In the genomic region with DNA sequence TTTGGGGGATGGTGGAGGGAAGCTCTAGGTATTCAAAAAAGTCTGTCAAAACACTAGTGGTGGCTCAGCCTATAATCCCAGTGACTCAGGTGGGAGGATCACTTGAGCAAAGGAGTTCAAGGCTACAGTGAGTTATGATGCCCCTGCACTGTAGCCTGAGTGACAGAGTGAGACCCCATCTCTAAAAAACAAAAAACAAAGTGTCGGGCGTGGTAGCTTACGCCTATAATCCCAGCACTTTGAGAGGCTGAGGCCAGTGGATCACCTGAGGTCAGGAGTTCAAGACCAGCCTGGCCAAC, we compare ENCODE assay signal across 12 cellular contexts. TPM values are rescaled to one million over a fixed set of nuclear protein-coding genes. Genes with fewer than 3 reads are reported as not detected.
DNase-seq lines count a peak whose midpoint lies in the region; ATAC-seq lines count a peak whose summit lies in the region.
"Had no signal": no experiment of that assay in that cellular context is flagged by ENCODE, and none has a peak within 500 bp of the region (broad histone marks: within the 10 kb centered on the region; RNA-seq: fewer than 3 reads in every experiment).

No MANE protein-coding gene starts in this region.

- H3K4me1 ChIP-seq in naive thymus-derived CD4-positive, alpha-beta T cell (ENCODE audit: control insufficient read depth in 2 of 2, insufficient read depth in 2 of 2, low read length in 2 of 2) = peaks cover 16 to 18% of the 10 kb centered on the region in 2 donors
- H3K4me1 ChIP-seq: foreskin keratinocyte had no signal

- H3K9me3 ChIP-seq in naive thymus-derived CD4-positive, alpha-beta T cell (ENCODE audit: control insufficient read depth in 2 of 3, low read length in 3 of 3) = no peaks in the 10 kb centered on the region
- H3K9me3 ChIP-seq: ovary had no signal

- no peaks in the 10 kb centered on the region for H3K9me3 Mint-ChIP-seq in activated T-helper 17 cell treated with anti-CD3 and anti-CD28 coated beads, Interleukin-2, amount 50 U/mL, for 72 hours
- peaks cover 3 to 12% (median 9%) of the 10 kb centered on the region in 11 donors for H3K9me3 Mint-ChIP-seq in naive thymus-derived CD4-positive, alpha-beta T cell

- no peak for DNase-seq in naive thymus-derived CD4-positive, alpha-beta T cell
- DNase-seq in HT-29 (ENCODE audit: low spot score) (no peak), cardiac septum (ENCODE audit: low spot score) (no peak), NOMO-1 treated with DMSO at 0.1 percent for 48 hours (lab: John Stamatoyannopoulos, UW; ENCODE audit: unreplicated experiment) (no peak)
- DNase-seq: foreskin keratinocyte, H7, left colon, ovary had no signal

- intact Hi-C loops in naive thymus-derived CD4-positive, alpha-beta T cell (cut with micrococcal nuclease) = loop anchor here (1.0 to 5.0 kb wide), 4 partner anchors 16 to 72 kb away; a partner anchor contains a TSS
- intact Hi-C loops in cardiac septum (cut with DNase I) = no loop called here

- peaks cover 55% of the 10 kb centered on the region for H3K36me3 Mint-ChIP-seq in activated T-helper 17 cell treated with anti-CD3 and anti-CD28 coated beads, Interleukin-2, amount 50 U/mL, for 72 hours (ENCODE audit: low read depth)
- H3K36me3 Mint-ChIP-seq in naive thymus-derived CD4-positive, alpha-beta T cell = peaks cover 0 to 22% (median 15%) of the 10 kb centered on the region in 5 donors

- H3K27ac ChIP-seq in naive thymus-derived CD4-positive, alpha-beta T cell (ENCODE audit: low read depth, low read length) = peak overlapping the region; percentile 59
- H3K27ac ChIP-seq: foreskin keratinocyte, ovary had no signal

- no peaks in the 10 kb centered on the region for H3K36me3 ChIP-seq in naive thymus-derived CD4-positive, alpha-beta T cell (ENCODE audit: control insufficient read depth in 2 of 3, insufficient read depth in 3 of 3, low read length in 3 of 3)
- H3K36me3 ChIP-seq: ovary had no signal

- peak overlapping the region; percentile 28 for H3K4me3 ChIP-seq in naive thymus-derived CD4-positive, alpha-beta T cell (ENCODE audit: low read length)
- H3K4me3 ChIP-seq: ovary had no signal

- peak overlapping the region; percentile 24 for H3K4me3 Mint-ChIP-seq in activated T-helper 17 cell treated with anti-CD3 and anti-CD28 coated beads, Interleukin-2, amount 50 U/mL, for 72 hours
- H3K4me3 Mint-ChIP-seq in naive thymus-derived CD4-positive, alpha-beta T cell = peak overlapping the region in 9 of 10 donors; percentile 60 to 73 (median 71)

- POLR2A ChIA-PET in naive thymus-derived CD4-positive, alpha-beta T cell (lab: Charles Lee) = interaction anchor here (0.6 to 4.8 kb wide), 13 partner anchors 9 to 170 kb away, joined by 3 to 38 read pairs (median 5); a partner anchor contains a TSS

- CTCF ChIA-PET in naive thymus-derived CD4-positive, alpha-beta T cell (lab: Charles Lee) = interaction anchor here (0.6 to 1.9 kb wide), 6 partner anchors 15 to 251 kb away, joined by 3 to 7 read pairs (median 4); no protein-coding TSS in a partner anchor

- peaks cover 17% of the 10 kb centered on the region for H3K4me1 Mint-ChIP-seq in activated T-helper 17 cell treated with anti-CD3 and anti-CD28 coated beads, Interleukin-2, amount 50 U/mL, for 72 hours
- H3K4me1 Mint-ChIP-seq in naive thymus-derived CD4-positive, alpha-beta T cell = peaks cover 15 to 32% (median 26%) of the 10 kb centered on the region in 7 donors

- peak; percentile 19 for ATAC-seq in GM18498 (IDR thresholded peaks at IDR 0.05; ENCODE audit: unreplicated experiment)
- ATAC-seq in HG02852 (IDR thresholded peaks at IDR 0.05; ENCODE audit: unreplicated experiment) = peak; percentile 15
- ATAC-seq in activated T-helper 17 cell treated with anti-CD3 and anti-CD28 coated beads, Interleukin-2, amount 50 U/mL, for 72 hours (replicated peaks) = peak; percentile 34
- ATAC-seq in naive thymus-derived CD4-positive, alpha-beta T cell = no peak
- ATAC-seq in HG03520 (IDR thresholded peaks at IDR 0.05; ENCODE audit: unreplicated experiment) = no peak
- ATAC-seq: foreskin keratinocyte, left colon had no signal

- no peaks in the 10 kb centered on the region for H3K27me3 ChIP-seq in naive thymus-derived CD4-positive, alpha-beta T cell (ENCODE audit: control insufficient read depth in 2 of 2, insufficient read depth in 2 of 2, low read length in 2 of 2)
- H3K27me3 ChIP-seq: foreskin keratinocyte, ovary had no signal

- peak overlapping the region; percentile 51 for H3K27ac Mint-ChIP-seq in activated T-helper 17 cell treated with anti-CD3 and anti-CD28 coated beads, Interleukin-2, amount 50 U/mL, for 72 hours
- peak overlapping the region; percentile 49 to 96 (median 91) for H3K27ac Mint-ChIP-seq in naive thymus-derived CD4-positive, alpha-beta T cell

- no peaks in the 10 kb centered on the region for H3K27me3 Mint-ChIP-seq in activated T-helper 17 cell treated with anti-CD3 and anti-CD28 coated beads, Interleukin-2, amount 50 U/mL, for 72 hours
- no peaks in the 10 kb centered on the region for H3K27me3 Mint-ChIP-seq in naive thymus-derived CD4-positive, alpha-beta T cell

RNA-seq across cellular contexts. Expression of a gene that starts 15.8 kb away (rescaled TPM):
- 1 to 10 TPM; 7.1 to 9.3 TPM for total RNA-seq in activated T-helper 17 cell treated with anti-CD3 and anti-CD28 coated beads, Interleukin-2, amount 50 U/mL, for 72 hours
- total RNA-seq in naive thymus-derived CD4-positive, alpha-beta T cell = 10 to 100 TPM in 4 of 5 experiments, 1 to 10 TPM in 1; 9.7 to 20.2 (median 19.1) TPM
- polyA plus RNA-seq in naive thymus-derived CD4-positive, alpha-beta T cell = 1 to 10 TPM; 6.1 to 7.0 TPM
- 25.0 and 25.2 TPM in 2 replicates for total RNA-seq in HT-29 (2014; rRNA removed; shearing (Covaris generic))
- total RNA-seq in cardiac septum = 12.9 TPM

RNA-seq across cellular contexts. Expression of a gene that starts 18.9 kb away (rescaled TPM):
- 10 to 100 TPM; 25.4 to 27.8 TPM for total RNA-seq in activated T-helper 17 cell treated with anti-CD3 and anti-CD28 coated beads, Interleukin-2, amount 50 U/mL, for 72 hours
- 10 to 100 TPM in 1 of 5 experiments, 1 to 10 TPM in 4; 3.8 to 22.9 (median 5.5) TPM for total RNA-seq in naive thymus-derived CD4-positive, alpha-beta T cell
- polyA plus RNA-seq in naive thymus-derived CD4-positive, alpha-beta T cell = 1 to 10 TPM in 1 of 2 donors, under 1 TPM in 1; 0.71 to 1.7 TPM
- total RNA-seq in HT-29 (2014; rRNA removed; shearing (Covaris generic)) = 18.7 and 22.0 TPM in 2 replicates
- total RNA-seq in cardiac septum = 2.1 TPM

RNA-seq across cellular contexts. Expression of a gene that starts 50.7 kb away (rescaled TPM):
- 10 to 100 TPM in 1 of 2 donors, 1 to 10 TPM in 1; 10.0 to 21.3 TPM for total RNA-seq in activated T-helper 17 cell treated with anti-CD3 and anti-CD28 coated beads, Interleukin-2, amount 50 U/mL, for 72 hours
- total RNA-seq in naive thymus-derived CD4-positive, alpha-beta T cell = 10 to 100 TPM in 4 of 5 experiments, 1 to 10 TPM in 1; 6.6 to 40.3 (median 23.9) TPM
- polyA plus RNA-seq in naive thymus-derived CD4-positive, alpha-beta T cell = 10 to 100 TPM; 15.9 to 36.6 TPM
- 3.3 and 5.0 TPM in 2 replicates for total RNA-seq in HT-29 (2014; rRNA removed; shearing (Covaris generic))
- total RNA-seq in cardiac septum = 29.7 TPM

Comparison
In these comparisons a context has a peak if more than half of its experiments do, and no peak if none do; other contexts are left out.
1. ATAC-seq: peak in GM18498 (single experiment), HG02852 (single experiment) and activated T-helper 17 cell treated with anti-CD3 and anti-CD28 coated beads, Interleukin-2, amount 50 U/mL, for 72 hours (single experiment); none in naive thymus-derived CD4-positive, alpha-beta T cell (single experiment) and HG03520 (single experiment).